ENCODE assay signal across 2 cellular contexts in genomic region chr7:83055197-83055596, GRCh38.
TF ChIP-seq lines count a peak whose summit lies in the region.

No MANE protein-coding gene starts in this region.

TF ChIP-seq in HepG2, 621 proteins besides CTCF, POLR2A, EP300 and RAD21 (continued from another document):
- no peak for TF ChIP-seq POGK (CRISPR knock-in tag; conservative IDR thresholded peaks at IDR 0.05)
- TF ChIP-seq LRRFIP1 (CRISPR knock-in tag; conservative IDR thresholded peaks at IDR 0.05), result no peak
TF ChIP-seq in HepG2: peak in this region for 2.

TF ChIP-seq in GM23338, 12 proteins besides CTCF, POLR2A, EP300 and RAD21 (continued from another document):
- TF ChIP-seq ZNF462 (CRISPR knock-in tag; IDR thresholded peaks at IDR 0.05) (no peak), POLR2AphosphoS5 (IDR thresholded peaks at IDR 0.05; ENCODE audit: low read depth) (no peak), ZNF331 (CRISPR knock-in tag; IDR thresholded peaks at IDR 0.05; ENCODE audit: low read depth) (no peak), NANOG (IDR thresholded peaks at IDR 0.05; ENCODE audit: borderline replicate concordance) (no peak), REST (IDR thresholded peaks at IDR 0.05; ENCODE audit: unreplicated experiment) (no peak), ZNF114 (CRISPR knock-in tag; IDR thresholded peaks at IDR 0.05) (no peak), EZH2phosphoT487 (IDR thresholded peaks at IDR 0.05; ENCODE audit: unreplicated experiment) (no peak)
